In genomic region chr12:132828706-132829534, GRCh38 we compare ENCODE assay signal across 8 cellular contexts.
DNase-seq lines count a peak whose midpoint lies in the region; ATAC-seq and TF ChIP-seq lines count a peak whose summit lies in the region.

Gene GOLGA3, minus strand, starts transcription at chr12:132828869. Its CDS starts 6,741 bp downstream, at chr12:132822128.

- peaks cover 30% of the 10 kb centered on the region for H3K36me3 ChIP-seq in iPS-20b (ENCODE audit: insufficient read depth, low read depth, low read length)

- no peaks in the 10 kb centered on the region for H3K9me3 ChIP-seq in iPS-20b (ENCODE audit: insufficient read depth, low read depth, low read length)

- TF ChIP-seq CTCF in VCaP (conservative IDR thresholded peaks at IDR 0.05) = no peak

- no peaks in the 10 kb centered on the region for H3K4me1 ChIP-seq in iPS-20b (ENCODE audit: insufficient read depth, low read length)

- H3K27me3 ChIP-seq in iPS-20b (ENCODE audit: insufficient read depth, low read length) = no peaks in the 10 kb centered on the region

- ATAC-seq in GM18873 (IDR thresholded peaks at IDR 0.05; ENCODE audit: low FRiP score, unreplicated experiment) (peak; percentile 59), HG03135 (IDR thresholded peaks at IDR 0.05; ENCODE audit: unreplicated experiment) (peak; percentile 92)

- in situ Hi-C loops in ACHN (cut with HindIII; ENCODE audit: low pct_ligation_motif_present, low pct_unique_long_range_greater_than_20kb, low sequenced_read_pairs) = no loop called here
- in situ Hi-C loops in T47D (cut with HindIII; ENCODE audit: low pct_unique_long_range_greater_than_20kb, low sequenced_read_pairs) = no loop called here

- H3K9ac ChIP-seq in iPS-20b (ENCODE audit: low read depth, low read length) = peak within 1 kb of the TSS; percentile 98

- peak within 1 kb of the TSS; percentile 94 for H3K4me3 ChIP-seq in iPS-20b (ENCODE audit: low read length)
- peak within 1 kb of the TSS; percentile 70 to 99 (median 96) for H3K4me3 ChIP-seq in skin epidermis

- H3K27ac ChIP-seq in VCaP = peak within 1 kb of the TSS; percentile 98
- peak within 1 kb of the TSS; percentile 95 for H3K27ac ChIP-seq in iPS-20b (ENCODE audit: low read length)
- peak within 1 kb of the TSS; percentile 93 to 100 (median 100) for H3K27ac ChIP-seq in skin epidermis

- peak; percentile 97 for DNase-seq in ACHN
- DNase-seq in NCI-H2196 treated with DMSO at 0.1 percent for 48 hours (lab: John Stamatoyannopoulos, UW; ENCODE audit: unreplicated experiment) = peak; percentile 76
- DNase-seq in T47D (ENCODE audit: low read depth in 1 of 2, low spot score in 1 of 2) = peak; percentile 96 to 98

Comparison
In these comparisons a context has a peak if more than half of its experiments do, and no peak if none do; other contexts are left out.
1. Peak in every context shown above with its lines: DNase-seq, ATAC-seq, H3K4me3 ChIP-seq and H3K27ac ChIP-seq.